In genomic region chr13:112215871-112216270, GRCh38 we compare ENCODE assay signal across 10 cellular contexts.
"Had no signal": no experiment of that assay in that cellular context is flagged by ENCODE, and none has a peak within 500 bp of the region (broad histone marks: within the 10 kb centered on the region; RNA-seq: fewer than 3 reads in every experiment).

No MANE protein-coding gene starts in this region.

- H3K9me3 Mint-ChIP-seq: GM23338 had no signal

- ATAC-seq: GM23338, HCT116 had no signal

- H3K4me3 Mint-ChIP-seq: GM23338, H9, HFFc6 had no signal

- H2AFZ ChIP-seq: GM23248, GM23338 had no signal

- H3K4me3 ChIP-seq: GM23248, GM23338, HAP-1 had no signal

- H3K36me3 ChIP-seq: HAP-1 had no signal

- FAIRE-seq: H1 had no signal

- DNase-seq: GM23248, GOT3, H7, H9, HCEC 1CT, HFFc6 had no signal

- H3K27ac ChIP-seq: GM23248 had no signal

- H3K4me2 ChIP-seq: GM23338 had no signal

- H3K27ac Mint-ChIP-seq: GM23338, H9, HFFc6 had no signal

- H3K4me1 ChIP-seq: HAP-1 had no signal

- H3K9me3 ChIP-seq: HAP-1 had no signal

- H3K9ac ChIP-seq: GM23248 had no signal
